Comparison of ENCODE assay signal across 24 cellular contexts in the genomic region with DNA sequence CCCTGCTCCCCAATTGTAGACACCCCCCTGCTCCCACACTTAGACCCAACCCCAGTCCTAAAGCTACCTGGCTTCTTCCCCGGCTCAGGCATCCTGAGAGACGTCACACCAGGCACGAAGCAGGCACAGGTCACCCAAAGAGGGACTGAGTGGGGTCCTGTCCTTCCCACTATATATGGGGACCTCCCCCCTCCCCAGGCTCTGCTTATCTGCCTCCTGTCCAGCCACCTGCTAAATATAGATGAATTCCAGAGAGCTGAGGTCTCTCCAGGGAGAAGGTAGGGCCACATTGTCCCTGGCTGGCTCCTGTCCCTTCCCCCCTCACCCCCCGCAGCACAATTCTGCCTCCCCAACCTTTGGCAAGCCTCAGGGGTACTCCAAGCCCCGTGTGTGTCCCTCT. TPM values are rescaled to one million over a fixed set of nuclear protein-coding genes. Genes with fewer than 3 reads are reported as not detected.
"Had no signal": no experiment of that assay in that cellular context is flagged by ENCODE, and none has a peak within 500 bp of the region (broad histone marks: within the 10 kb centered on the region; RNA-seq: fewer than 3 reads in every experiment).

A gene (minus strand): TSS at position 147 of the 400 bp plus-strand sequence. CDS start 55 bp downstream, at position 92.

- H3K4me2 ChIP-seq: hepatocyte had no signal

- H3K27ac Mint-ChIP-seq: activated B cell treated with CpG ODN at 0.5 μM for 24 hours; activated CD4-positive, alpha-beta T cell treated with anti-CD3 and anti-CD28 coated beads, Interleukin-2, amount 10 ng/mL, durations not matched to agents 24 days and 14 days; activated CD8-positive, alpha-beta T cell treated with anti-CD3 and anti-CD28 coated beads, Interleukin-2, amount 10 ng/mL, durations not matched to agents 7 days and 5 days; activated naive CD4-positive, alpha-beta T cell treated with anti-CD3 and anti-CD28 coated beads, Interleukin-2, amount 10 ng/mL, durations not matched to agents 7 days and 5 days; activated T-cell treated with anti-CD3 and anti-CD28 coated beads, Interleukin-2, amount 50 U/mL, for 24 hours; activated T-helper 2 cell treated with anti-CD3 and anti-CD28 coated beads, Interferon-gamma antibody, Interleukin-2, Interleukin-4, amounts not matched to agents 10 μg/mL and 5 μg/mL and 100 μg/mL, durations not matched to agents 14 hours and 24 hours and 36 hours; effector memory CD8-positive, alpha-beta T cell; T-cell had no signal

- H3K79me2 ChIP-seq: hepatocyte had no signal

- H3K4me3 ChIP-seq: esophagus squamous epithelium, hepatocyte, lower lobe of right lung, ovary, psoas muscle, right lobe of liver, thoracic aorta had no signal

- H3K9me3 ChIP-seq: esophagus squamous epithelium, lower lobe of right lung, ovary, psoas muscle, right lobe of liver, thoracic aorta had no signal

- H2AFZ ChIP-seq: hepatocyte had no signal

- H3K27me3 ChIP-seq: esophagus squamous epithelium, hepatocyte, ovary, right lobe of liver had no signal

- ATAC-seq: activated CD8-positive, alpha-beta T cell treated with anti-CD3 and anti-CD28 coated beads, Interleukin-2, amount 10 ng/mL, durations not matched to agents 7 days and 5 days; effector memory CD8-positive, alpha-beta T cell; lower lobe of right lung; psoas muscle; right lobe of liver; T-cell had no signal

- H3K36me3 Mint-ChIP-seq: activated naive CD4-positive, alpha-beta T cell treated with anti-CD3 and anti-CD28 coated beads, Interleukin-2, amount 10 ng/mL, durations not matched to agents 7 days and 5 days; T-cell had no signal

- H3K27ac ChIP-seq: esophagus squamous epithelium, hepatocyte, lower lobe of right lung, ovary, psoas muscle, right lobe of liver, thoracic aorta had no signal

- H3K27me3 Mint-ChIP-seq: activated B cell treated with CpG ODN at 0.5 μM for 24 hours; activated CD4-positive, alpha-beta T cell treated with anti-CD3 and anti-CD28 coated beads, Interleukin-2, amount 10 ng/mL, durations not matched to agents 24 days and 14 days; activated T-cell treated with anti-CD3 and anti-CD28 coated beads, Interleukin-2, amount 50 U/mL, for 24 hours; T-cell had no signal

- H3K4me1 Mint-ChIP-seq: activated B cell treated with CpG ODN at 0.5 μM for 24 hours; activated CD4-positive, alpha-beta T cell treated with anti-CD3 and anti-CD28 coated beads, Interleukin-2, amount 10 ng/mL, durations not matched to agents 24 days and 14 days; activated naive CD4-positive, alpha-beta T cell treated with anti-CD3 and anti-CD28 coated beads, Interleukin-2, amount 10 ng/mL, durations not matched to agents 7 days and 5 days; T-cell had no signal

- DNase-seq: activated B cell treated with CpG ODN at 0.5 μM for 24 hours; activated CD4-positive, alpha-beta T cell treated with anti-CD3 and anti-CD28 coated beads, Interleukin-2, amount 10 ng/mL, durations not matched to agents 24 days and 14 days; activated CD8-positive, alpha-beta T cell treated with anti-CD3 and anti-CD28 coated beads, Interleukin-2, amount 10 ng/mL, durations not matched to agents 7 days and 5 days; activated naive CD4-positive, alpha-beta T cell treated with anti-CD3 and anti-CD28 coated beads, Interleukin-2, amount 10 ng/mL, durations not matched to agents 7 days and 5 days; activated T-cell treated with anti-CD3 and anti-CD28 coated beads, Interleukin-2, amount 50 U/mL, for 24 hours; dermis blood vessel endothelial cell; effector memory CD8-positive, alpha-beta T cell; esophagus squamous epithelium; lower lobe of right lung; midbrain; ovary; psoas muscle; small intestine; stimulated activated CD4-positive, alpha-beta T cell treated with anti-CD3 and anti-CD28 coated beads, Interleukin-15, amount 100 ng/mL, for 24 hours; stimulated activated CD4-positive, alpha-beta T cell treated with anti-CD3 and anti-CD28 coated beads, Interleukin-2, amount 100 ng/mL, for 48 hours; T-cell; T-helper 9 cell had no signal

- H3K4me3 Mint-ChIP-seq: activated B cell treated with CpG ODN at 0.5 μM for 24 hours; activated CD4-positive, alpha-beta T cell treated with anti-CD3 and anti-CD28 coated beads, Interleukin-2, amount 10 ng/mL, durations not matched to agents 24 days and 14 days; activated CD8-positive, alpha-beta T cell treated with anti-CD3 and anti-CD28 coated beads, Interleukin-2, amount 10 ng/mL, durations not matched to agents 7 days and 5 days; activated naive CD4-positive, alpha-beta T cell treated with anti-CD3 and anti-CD28 coated beads, Interleukin-2, amount 10 ng/mL, durations not matched to agents 7 days and 5 days; activated T-cell treated with anti-CD3 and anti-CD28 coated beads, Interleukin-2, amount 50 U/mL, for 24 hours; effector memory CD8-positive, alpha-beta T cell; T-cell had no signal

- H3K36me3 ChIP-seq: esophagus squamous epithelium, lower lobe of right lung, ovary, right lobe of liver, thoracic aorta had no signal

- H3K4me1 ChIP-seq: right lobe of liver had no signal

RNA-seq across cellular contexts. Expression of the gene that starts here (rescaled TPM):
- total RNA-seq: activated CD4-positive, alpha-beta T cell treated with anti-CD3 and anti-CD28 coated beads, Interleukin-2, amount 10 ng/mL, durations not matched to agents 24 days and 14 days; activated CD8-positive, alpha-beta T cell treated with anti-CD3 and anti-CD28 coated beads, Interleukin-2, amount 10 ng/mL, durations not matched to agents 7 days and 5 days; activated T-helper 2 cell treated with anti-CD3 and anti-CD28 coated beads, Interferon-gamma antibody, Interleukin-2, Interleukin-4, amounts not matched to agents 10 μg/mL and 5 μg/mL and 100 μg/mL, durations not matched to agents 14 hours and 24 hours and 36 hours; chondrocyte; dermis blood vessel endothelial cell; T-cell; thoracic aorta; urinary bladder had no signal
- polyA plus RNA-seq: neural cell had no signal
